In genomic region chr6:108157972-108158441, GRCh38 we compare ENCODE assay signal across 9 cellular contexts. TPM values are rescaled to one million over a fixed set of nuclear protein-coding genes. Genes with fewer than 3 reads are reported as not detected.
A peak's percentile ranks its signal among the peaks of the same experiment; 100 is the strongest.
DNase-seq lines count a peak whose midpoint lies in the region; TF ChIP-seq lines count a peak whose summit lies in the region.
"Had no signal": no experiment of that assay in that cellular context is flagged by ENCODE, and none has a peak within 500 bp of the region (broad histone marks: within the 10 kb centered on the region; RNA-seq: fewer than 3 reads in every experiment).

No MANE protein-coding gene starts in this region.

- 2 to 4% methylated on average over 17 to 37 of the region's 37 CpGs for WGBS in endodermal cell (ENCODE audit: insufficient coverage in 1 of 2, insufficient read length in 1 of 2), 2 experiments

- H3K4me1 ChIP-seq in endodermal cell (ENCODE audit: control insufficient read depth, insufficient read depth, low read length) = peaks cover 7% of the 10 kb centered on the region

- no peak overlapping the region for H3K9ac ChIP-seq in endodermal cell (ENCODE audit: extremely low read depth, low read length, poor library complexity, severe bottlenecking)

- no peak overlapping the region for H3K27ac ChIP-seq in endodermal cell (ENCODE audit: low read depth, low read length)

- H3K27me3 ChIP-seq in endodermal cell (ENCODE audit: control insufficient read depth, insufficient read depth, low read length, poor library complexity, severe bottlenecking) = peaks cover 99% of the 10 kb centered on the region

- no peaks in the 10 kb centered on the region for H3K9me3 ChIP-seq in endodermal cell (ENCODE audit: control insufficient read depth, low read length)

- no peaks in the 10 kb centered on the region for H3K36me3 ChIP-seq in endodermal cell (ENCODE audit: control insufficient read depth, insufficient read depth, low read length)

- H3K4me3 Mint-ChIP-seq in endodermal cell = peak overlapping the region; percentile 17

- POLR2A ChIA-PET in GM10248 (lab: Yijun Ruan, JAX) = no interaction called here

- no peak for TF ChIP-seq CTCF in GM10248 (IDR thresholded peaks at IDR 0.05; ENCODE audit: control extremely low read depth, extremely low read depth, low read depth, missing control alignments)
- TF ChIP-seq CTCF in endodermal cell (conservative IDR thresholded peaks at IDR 0.05) = no peak

- CTCF ChIA-PET in GM10248 (lab: Yijun Ruan, JAX) = interaction anchor here (1.0 to 1.5 kb wide), 2 partner anchors 18 to 334 kb away, joined by 3 read pairs; no protein-coding TSS in a partner anchor

- peak overlapping the region; percentile 53 for H3K4me3 ChIP-seq in endodermal cell (ENCODE audit: low read length)

- DNase-seq in GM10248 (ENCODE audit: extremely low spot score) (peak; percentile 31), NCI-H748 treated with DMSO at 0.1 percent for 48 hours (lab: John Stamatoyannopoulos, UW) (peak; percentile 26), endodermal cell (peak; percentile 74), retina (peak; percentile 72), NCI-H128 (lab: John Stamatoyannopoulos, UW; ENCODE audit: unreplicated experiment) (no peak), SKM-1 treated with dmso at 0.1 percent for 144 hours (lab: John Stamatoyannopoulos, UW; ENCODE audit: unreplicated experiment) (no peak), GM03348 (ENCODE audit: low spot score) (no peak)
- DNase-seq: IMR-90; stimulated activated naive CD4-positive, alpha-beta T cell had no signal

- no peaks in the 10 kb centered on the region for H3K9me3 Mint-ChIP-seq in endodermal cell

- H3K27ac Mint-ChIP-seq in endodermal cell = no peak overlapping the region

- H3K27me3 Mint-ChIP-seq in endodermal cell (ENCODE audit: insufficient read depth) = peaks cover 100% of the 10 kb centered on the region

- peaks cover 15% of the 10 kb centered on the region for H3K4me1 Mint-ChIP-seq in endodermal cell

- no peaks in the 10 kb centered on the region for H3K36me3 Mint-ChIP-seq in endodermal cell (ENCODE audit: low read depth)

RNA-seq across cellular contexts. Expression of gene NR2E1, which starts 7.8 kb away (rescaled TPM):
- total RNA-seq in endodermal cell = not detected
- polyA plus RNA-seq in endodermal cell (2013, experiment 1 of 2) = 0.11 TPM
- 0.17 TPM for polyA plus RNA-seq in endodermal cell (2013, experiment 2 of 2)
- total RNA-seq: IMR-90 had no signal
- polyA plus RNA-seq: IMR-90 had no signal

Comparison
In these comparisons a context has a peak if more than half of its experiments do, and no peak if none do; other contexts are left out.
1. DNase-seq: peak in GM10248 (single experiment), NCI-H748 treated with DMSO at 0.1 percent for 48 hours (single experiment), endodermal cell (single experiment) and retina (single experiment); none in NCI-H128 (single experiment), SKM-1 treated with dmso at 0.1 percent for 144 hours (single experiment) and GM03348 (single experiment).